1 cellular context compared by ENCODE assay signal in the genomic region with DNA sequence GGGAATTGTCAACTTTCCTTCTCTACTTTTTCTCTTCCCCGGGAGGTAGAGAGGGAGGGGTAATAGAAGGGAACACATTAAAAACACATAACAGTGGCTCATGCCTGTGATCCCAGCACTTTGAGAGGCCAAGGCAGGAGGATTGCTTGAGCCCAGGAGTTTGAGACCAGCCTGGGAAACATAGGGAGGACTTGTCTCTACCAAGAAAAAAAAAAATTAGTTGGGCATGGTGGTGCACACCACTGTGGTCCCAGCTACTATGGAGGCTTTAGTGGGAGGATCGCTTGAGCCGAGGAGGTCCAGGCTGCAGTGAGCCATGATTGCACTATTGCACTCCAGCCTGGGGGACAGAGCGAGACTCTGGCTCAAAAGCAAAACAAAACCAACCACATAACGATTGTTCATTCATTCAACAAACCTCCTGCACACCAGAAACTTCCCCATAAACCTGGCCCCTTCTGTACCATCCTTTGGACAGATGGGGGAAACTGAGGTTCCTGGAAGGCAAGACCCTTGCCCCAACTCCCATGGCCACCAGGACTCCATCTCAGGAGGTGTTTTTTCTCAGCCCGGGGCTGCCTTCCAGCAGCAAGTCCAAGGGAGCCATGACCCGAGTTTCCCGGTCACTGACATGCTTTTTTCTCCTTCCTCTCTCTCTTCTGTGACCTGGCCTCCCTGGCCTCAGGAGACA.
TF ChIP-seq lines count a peak whose summit lies in the region.

No MANE protein-coding gene starts in this region.

TF ChIP-seq in GM23338, 12 proteins besides CTCF, POLR2A, EP300 and RAD21:
- TF ChIP-seq, protein P1, sequence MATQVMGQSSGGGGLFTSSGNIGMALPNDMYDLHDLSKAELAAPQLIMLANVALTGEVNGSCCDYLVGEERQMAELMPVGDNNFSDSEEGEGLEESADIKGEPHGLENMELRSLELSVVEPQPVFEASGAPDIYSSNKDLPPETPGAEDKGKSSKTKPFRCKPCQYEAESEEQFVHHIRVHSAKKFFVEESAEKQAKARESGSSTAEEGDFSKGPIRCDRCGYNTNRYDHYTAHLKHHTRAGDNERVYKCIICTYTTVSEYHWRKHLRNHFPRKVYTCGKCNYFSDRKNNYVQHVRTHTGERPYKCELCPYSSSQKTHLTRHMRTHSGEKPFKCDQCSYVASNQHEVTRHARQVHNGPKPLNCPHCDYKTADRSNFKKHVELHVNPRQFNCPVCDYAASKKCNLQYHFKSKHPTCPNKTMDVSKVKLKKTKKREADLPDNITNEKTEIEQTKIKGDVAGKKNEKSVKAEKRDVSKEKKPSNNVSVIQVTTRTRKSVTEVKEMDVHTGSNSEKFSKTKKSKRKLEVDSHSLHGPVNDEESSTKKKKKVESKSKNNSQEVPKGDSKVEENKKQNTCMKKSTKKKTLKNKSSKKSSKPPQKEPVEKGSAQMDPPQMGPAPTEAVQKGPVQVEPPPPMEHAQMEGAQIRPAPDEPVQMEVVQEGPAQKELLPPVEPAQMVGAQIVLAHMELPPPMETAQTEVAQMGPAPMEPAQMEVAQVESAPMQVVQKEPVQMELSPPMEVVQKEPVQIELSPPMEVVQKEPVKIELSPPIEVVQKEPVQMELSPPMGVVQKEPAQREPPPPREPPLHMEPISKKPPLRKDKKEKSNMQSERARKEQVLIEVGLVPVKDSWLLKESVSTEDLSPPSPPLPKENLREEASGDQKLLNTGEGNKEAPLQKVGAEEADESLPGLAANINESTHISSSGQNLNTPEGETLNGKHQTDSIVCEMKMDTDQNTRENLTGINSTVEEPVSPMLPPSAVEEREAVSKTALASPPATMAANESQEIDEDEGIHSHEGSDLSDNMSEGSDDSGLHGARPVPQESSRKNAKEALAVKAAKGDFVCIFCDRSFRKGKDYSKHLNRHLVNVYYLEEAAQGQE (IDR thresholded peaks at IDR 0.05; ENCODE audit: unreplicated experiment): no peak
- TF ChIP-seq ZNF114 (CRISPR knock-in tag; IDR thresholded peaks at IDR 0.05): no peak
- no peak for TF ChIP-seq NANOG (IDR thresholded peaks at IDR 0.05; ENCODE audit: borderline replicate concordance)
- TF ChIP-seq, protein P2, sequence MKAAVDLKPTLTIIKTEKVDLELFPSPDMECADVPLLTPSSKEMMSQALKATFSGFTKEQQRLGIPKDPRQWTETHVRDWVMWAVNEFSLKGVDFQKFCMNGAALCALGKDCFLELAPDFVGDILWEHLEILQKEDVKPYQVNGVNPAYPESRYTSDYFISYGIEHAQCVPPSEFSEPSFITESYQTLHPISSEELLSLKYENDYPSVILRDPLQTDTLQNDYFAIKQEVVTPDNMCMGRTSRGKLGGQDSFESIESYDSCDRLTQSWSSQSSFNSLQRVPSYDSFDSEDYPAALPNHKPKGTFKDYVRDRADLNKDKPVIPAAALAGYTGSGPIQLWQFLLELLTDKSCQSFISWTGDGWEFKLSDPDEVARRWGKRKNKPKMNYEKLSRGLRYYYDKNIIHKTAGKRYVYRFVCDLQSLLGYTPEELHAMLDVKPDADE (IDR thresholded peaks at IDR 0.05): no peak
- TF ChIP-seq ZNF331 (CRISPR knock-in tag; IDR thresholded peaks at IDR 0.05; ENCODE audit: low read depth): no peak
- TF ChIP-seq, protein P3, sequence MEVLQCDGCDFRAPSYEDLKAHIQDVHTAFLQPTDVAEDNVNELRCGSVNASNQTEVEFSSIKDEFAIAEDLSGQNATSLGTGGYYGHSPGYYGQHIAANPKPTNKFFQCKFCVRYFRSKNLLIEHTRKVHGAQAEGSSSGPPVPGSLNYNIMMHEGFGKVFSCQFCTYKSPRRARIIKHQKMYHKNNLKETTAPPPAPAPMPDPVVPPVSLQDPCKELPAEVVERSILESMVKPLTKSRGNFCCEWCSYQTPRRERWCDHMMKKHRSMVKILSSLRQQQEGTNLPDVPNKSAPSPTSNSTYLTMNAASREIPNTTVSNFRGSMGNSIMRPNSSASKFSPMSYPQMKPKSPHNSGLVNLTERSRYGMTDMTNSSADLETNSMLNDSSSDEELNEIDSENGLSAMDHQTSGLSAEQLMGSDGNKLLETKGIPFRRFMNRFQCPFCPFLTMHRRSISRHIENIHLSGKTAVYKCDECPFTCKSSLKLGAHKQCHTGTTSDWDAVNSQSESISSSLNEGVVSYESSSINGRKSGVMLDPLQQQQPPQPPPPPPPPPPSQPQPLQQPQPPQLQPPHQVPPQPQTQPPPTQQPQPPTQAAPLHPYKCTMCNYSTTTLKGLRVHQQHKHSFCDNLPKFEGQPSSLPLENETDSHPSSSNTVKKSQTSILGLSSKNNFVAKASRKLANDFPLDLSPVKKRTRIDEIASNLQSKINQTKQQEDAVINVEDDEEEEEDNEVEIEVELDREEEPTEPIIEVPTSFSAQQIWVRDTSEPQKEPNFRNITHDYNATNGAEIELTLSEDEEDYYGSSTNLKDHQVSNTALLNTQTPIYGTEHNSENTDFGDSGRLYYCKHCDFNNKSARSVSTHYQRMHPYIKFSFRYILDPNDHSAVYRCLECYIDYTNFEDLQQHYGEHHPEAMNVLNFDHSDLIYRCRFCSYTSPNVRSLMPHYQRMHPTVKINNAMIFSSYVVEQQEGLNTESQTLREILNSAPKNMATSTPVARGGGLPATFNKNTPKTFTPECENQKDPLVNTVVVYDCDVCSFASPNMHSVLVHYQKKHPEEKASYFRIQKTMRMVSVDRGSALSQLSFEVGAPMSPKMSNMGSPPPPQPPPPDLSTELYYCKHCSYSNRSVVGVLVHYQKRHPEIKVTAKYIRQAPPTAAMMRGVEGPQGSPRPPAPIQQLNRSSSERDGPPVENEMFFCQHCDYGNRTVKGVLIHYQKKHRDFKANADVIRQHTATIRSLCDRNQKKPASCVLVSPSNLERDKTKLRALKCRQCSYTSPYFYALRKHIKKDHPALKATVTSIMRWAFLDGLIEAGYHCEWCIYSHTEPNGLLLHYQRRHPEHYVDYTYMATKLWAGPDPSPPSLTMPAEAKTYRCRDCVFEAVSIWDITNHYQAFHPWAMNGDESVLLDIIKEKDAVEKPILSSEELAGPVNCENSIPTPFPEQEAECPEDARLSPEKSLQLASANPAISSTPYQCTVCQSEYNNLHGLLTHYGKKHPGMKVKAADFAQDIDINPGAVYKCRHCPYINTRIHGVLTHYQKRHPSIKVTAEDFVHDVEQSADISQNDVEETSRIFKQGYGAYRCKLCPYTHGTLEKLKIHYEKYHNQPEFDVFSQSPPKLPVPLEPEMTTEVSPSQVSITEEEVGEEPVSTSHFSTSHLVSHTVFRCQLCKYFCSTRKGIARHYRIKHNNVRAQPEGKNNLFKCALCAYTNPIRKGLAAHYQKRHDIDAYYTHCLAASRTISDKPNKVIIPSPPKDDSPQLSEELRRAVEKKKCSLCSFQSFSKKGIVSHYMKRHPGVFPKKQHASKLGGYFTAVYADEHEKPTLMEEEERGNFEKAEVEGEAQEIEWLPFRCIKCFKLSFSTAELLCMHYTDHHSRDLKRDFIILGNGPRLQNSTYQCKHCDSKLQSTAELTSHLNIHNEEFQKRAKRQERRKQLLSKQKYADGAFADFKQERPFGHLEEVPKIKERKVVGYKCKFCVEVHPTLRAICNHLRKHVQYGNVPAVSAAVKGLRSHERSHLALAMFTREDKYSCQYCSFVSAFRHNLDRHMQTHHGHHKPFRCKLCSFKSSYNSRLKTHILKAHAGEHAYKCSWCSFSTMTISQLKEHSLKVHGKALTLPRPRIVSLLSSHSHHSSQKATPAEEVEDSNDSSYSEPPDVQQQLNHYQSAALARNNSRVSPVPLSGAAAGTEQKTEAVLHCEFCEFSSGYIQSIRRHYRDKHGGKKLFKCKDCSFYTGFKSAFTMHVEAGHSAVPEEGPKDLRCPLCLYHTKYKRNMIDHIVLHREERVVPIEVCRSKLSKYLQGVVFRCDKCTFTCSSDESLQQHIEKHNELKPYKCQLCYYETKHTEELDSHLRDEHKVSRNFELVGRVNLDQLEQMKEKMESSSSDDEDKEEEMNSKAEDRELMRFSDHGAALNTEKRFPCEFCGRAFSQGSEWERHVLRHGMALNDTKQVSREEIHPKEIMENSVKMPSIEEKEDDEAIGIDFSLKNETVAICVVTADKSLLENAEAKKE (CRISPR knock-in tag; IDR thresholded peaks at IDR 0.05): no peak
- TF ChIP-seq EZH2phosphoT487 (IDR thresholded peaks at IDR 0.05; ENCODE audit: unreplicated experiment): no peak
- no peak for TF ChIP-seq STAT1 (IDR thresholded peaks at IDR 0.05; ENCODE audit: unreplicated experiment)
- TF ChIP-seq POLR2AphosphoS5 (IDR thresholded peaks at IDR 0.05; ENCODE audit: low read depth): no peak
- TF ChIP-seq JUNB (IDR thresholded peaks at IDR 0.05; ENCODE audit: unreplicated experiment): no peak
- TF ChIP-seq CREB1 (CRISPR knock-in tag; IDR thresholded peaks at IDR 0.05; ENCODE audit: low read depth): no peak
